12 cellular contexts compared by ENCODE assay signal in genomic region chr6:33017694-33018353, GRCh38. TPM values are rescaled to one million over a fixed set of nuclear protein-coding genes. Genes with fewer than 3 reads are reported as not detected.
DNase-seq lines count a peak whose midpoint lies in the region; ATAC-seq, FAIRE-seq and TF ChIP-seq lines count a peak whose summit lies in the region.
"Had no signal": no experiment of that assay in that cellular context is flagged by ENCODE, and none has a peak within 500 bp of the region (broad histone marks: within the 10 kb centered on the region; RNA-seq: fewer than 3 reads in every experiment).

No MANE protein-coding gene starts in this region.

- H3K27me3 Mint-ChIP-seq in CD14-positive monocyte (ENCODE audit: low read depth in 3 of 3) = no peaks in the 10 kb centered on the region

- intact Hi-C loops in CD14-positive monocyte (cut with micrococcal nuclease) = loop anchor here (5.0 kb wide), 1 partner anchor 229 kb away; no protein-coding TSS in a partner anchor

- peaks cover 49% of the 10 kb centered on the region for H3K4me1 Mint-ChIP-seq in CD14-positive monocyte

- no peaks in the 10 kb centered on the region for H3K9me3 Mint-ChIP-seq in CD14-positive monocyte

- peak overlapping the region; percentile 90 to 98 (median 94) for H3K27ac Mint-ChIP-seq in CD14-positive monocyte

- peak overlapping the region; percentile 20 to 62 for H3K4me3 Mint-ChIP-seq in CD14-positive monocyte

- DNase-seq in CD14-positive monocyte (ENCODE audit: low spot score) (no peak), GM18507 (ENCODE audit: extremely low spot score, insufficient read length, low read depth) (no peak), pons (ENCODE audit: low spot score) (peak; percentile 48), NCI-H1417 (lab: John Stamatoyannopoulos, UW) (no peak)
- no peak for DNase-seq in activated CD8-positive, alpha-beta memory T cell treated with anti-CD3 and anti-CD28 coated beads, Interleukin-2, amount 50 U/mL, for 48 hours
- DNase-seq: activated CD4-positive, alpha-beta T cell treated with anti-CD3 and anti-CD28 coated beads for 48 hours; MG63; NCI-H446 treated with DMSO at 0.1 percent for 48 hours; SIG-M5 had no signal

- peak overlapping the region; percentile 66 for H3K27ac ChIP-seq in cingulate gyrus (ENCODE audit: low read depth, low read length)

- FAIRE-seq in GM18507 (lab: Jason Lieb, UNC) = peak; percentile 84

- no peak for TF ChIP-seq CTCF in CD14-positive monocyte (IDR thresholded peaks at IDR 0.05)

- no peaks in the 10 kb centered on the region for H3K36me3 Mint-ChIP-seq in CD14-positive monocyte

- no peak for ATAC-seq in GM21786 (IDR thresholded peaks at IDR 0.05; ENCODE audit: unreplicated experiment)
- ATAC-seq in HG03378 (IDR thresholded peaks at IDR 0.05; ENCODE audit: unreplicated experiment) = no peak

RNA-seq across cellular contexts. Expression of gene HLA-DOA, which starts 8.4 kb away (rescaled TPM):
- polyA plus RNA-seq in CD14-positive monocyte = 1 to 10 TPM; 2.8 to 9.1 TPM

RNA-seq across cellular contexts. Expression of gene BRD2, which starts 49.4 kb away (rescaled TPM):
- 10 to 100 TPM in 1 of 2 donors, 1 to 10 TPM in 1; 9.6 to 21.7 TPM for polyA plus RNA-seq in CD14-positive monocyte

RNA-seq across cellular contexts. Expression of gene HLA-DPA1, which starts 55.6 kb away (rescaled TPM):
- polyA plus RNA-seq in CD14-positive monocyte = 100 to 1,000 TPM; 578 to 796 TPM

RNA-seq across cellular contexts. Expression of gene HLA-DPB1, which starts 58.0 kb away (rescaled TPM):
- 100 to 1,000 TPM; 569 to 682 TPM for polyA plus RNA-seq in CD14-positive monocyte
